ENCODE assay signal across 1 cellular context in genomic region chr5:159286420-159287035, GRCh38.
TF ChIP-seq lines count a peak whose summit lies in the region.

No MANE protein-coding gene starts in this region.

TF ChIP-seq in HCT116, 20 proteins besides CTCF, POLR2A, EP300 and RAD21 (continued from another document):
- TF ChIP-seq TCF7L2 (IDR thresholded peaks at IDR 0.05; ENCODE audit: borderline replicate concordance, extremely low read depth, insufficient read depth, insufficient read length) (no peak), POLR2AphosphoS5 (IDR thresholded peaks at IDR 0.05; ENCODE audit: low read depth, low read length) (no peak), MAX (IDR thresholded peaks at IDR 0.05) (no peak)
